ENCODE assay signal across 19 cellular contexts in the genomic region with DNA sequence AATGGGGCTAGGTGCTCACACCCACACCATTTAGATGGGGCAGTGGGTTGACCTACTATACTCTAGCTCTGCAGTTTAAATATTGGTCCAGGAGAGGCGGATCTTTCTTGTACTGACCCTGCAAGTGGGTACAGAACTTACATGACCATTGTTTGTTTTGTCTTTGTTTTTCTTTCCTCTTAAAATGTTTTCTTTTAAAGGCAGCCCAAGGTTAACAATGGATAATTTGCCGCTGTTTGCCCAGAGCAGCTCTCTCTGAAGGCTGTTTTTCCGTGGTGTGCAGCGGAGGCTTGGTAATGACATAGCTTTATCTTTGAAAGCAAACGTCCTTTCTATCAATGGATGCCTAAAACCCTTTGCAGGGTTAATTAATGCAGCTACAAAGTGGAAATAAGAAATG.
"Had no signal": no experiment of that assay in that cellular context is flagged by ENCODE, and none has a peak within 500 bp of the region (broad histone marks: within the 10 kb centered on the region; RNA-seq: fewer than 3 reads in every experiment).

No MANE protein-coding gene starts in this region.

- DNase-seq: activated CD4-positive, alpha-beta T cell treated with anti-CD3 and anti-CD28 coated beads, Interleukin-2, amount 10 ng/mL, durations not matched to agents 24 days and 14 days; activated CD4-positive, alpha-beta T cell treated with anti-CD3 and anti-CD28 coated beads, Interleukin-2, amount 50 U/mL, for 4 hours; activated CD8-positive, alpha-beta T cell treated with anti-CD3 and anti-CD28 coated beads for 36 hours; activated gamma-delta T cell; activated naive CD4-positive, alpha-beta T cell treated with Interleukin-2 at 50 U/mL for 16 hours; activated T-cell treated with anti-CD3 and anti-CD28 coated beads, Interleukin-2, amount 50 U/mL, for 24 hours; anterior cingulate cortex; NCI-H2227 treated with DMSO at 0.1 percent for 48 hours; NCI-H446; NCI-H526 treated with DMSO at 0.1 percent for 48 hours; Right ventricle myocardium superior; T1000 had no signal

- H3K36me3 Mint-ChIP-seq: activated naive CD4-positive, alpha-beta T cell treated with anti-CD3 and anti-CD28 coated beads, Interleukin-2, amount 50 U/mL, for 24 hours; brain had no signal

- H3K4me2 ChIP-seq: PC-9 had no signal

- H3K9me3 Mint-ChIP-seq: activated CD4-positive, alpha-beta T cell treated with anti-CD3 and anti-CD28 coated beads, Interleukin-2, amount 10 ng/mL, durations not matched to agents 24 days and 14 days; activated CD8-positive, alpha-beta T cell treated with anti-CD3 and anti-CD28 coated beads for 36 hours; activated naive CD4-positive, alpha-beta T cell treated with anti-CD3 and anti-CD28 coated beads, Interleukin-2, amount 50 U/mL, for 24 hours; activated T-cell treated with anti-CD3 and anti-CD28 coated beads, Interleukin-2, amount 50 U/mL, for 24 hours; activated T-helper 2 cell treated with anti-CD3 and anti-CD28 coated beads, Interferon-gamma antibody, Interleukin-2, Interleukin-4, amounts not matched to agents 10 μg/mL and 5 μg/mL and 100 μg/mL, durations not matched to agents 14 hours and 24 hours and 36 hours; central memory CD8-positive, alpha-beta T cell had no signal

- ATAC-seq: activated CD8-positive, alpha-beta T cell treated with anti-CD3 and anti-CD28 coated beads for 36 hours; K562 had no signal

- H3K4me3 Mint-ChIP-seq: activated CD4-positive, alpha-beta T cell treated with anti-CD3 and anti-CD28 coated beads, Interleukin-2, amount 10 ng/mL, durations not matched to agents 24 days and 14 days; activated CD8-positive, alpha-beta T cell treated with anti-CD3 and anti-CD28 coated beads for 36 hours; activated naive CD4-positive, alpha-beta T cell treated with anti-CD3 and anti-CD28 coated beads, Interleukin-2, amount 50 U/mL, for 24 hours; activated T-cell treated with anti-CD3 and anti-CD28 coated beads, Interleukin-2, amount 50 U/mL, for 24 hours; brain; central memory CD8-positive, alpha-beta T cell had no signal

- H3K27me3 Mint-ChIP-seq: brain had no signal

- H3K27ac ChIP-seq: PC-9, SK-N-MC had no signal

- H2AFZ ChIP-seq: PC-9 had no signal

- H3K4me3 ChIP-seq: K562, PC-9, SK-N-MC had no signal

- H3K27ac Mint-ChIP-seq: activated CD4-positive, alpha-beta T cell treated with anti-CD3 and anti-CD28 coated beads, Interleukin-2, amount 10 ng/mL, durations not matched to agents 24 days and 14 days; activated CD8-positive, alpha-beta T cell treated with anti-CD3 and anti-CD28 coated beads for 36 hours; activated naive CD4-positive, alpha-beta T cell treated with anti-CD3 and anti-CD28 coated beads, Interleukin-2, amount 50 U/mL, for 24 hours; activated T-cell treated with anti-CD3 and anti-CD28 coated beads, Interleukin-2, amount 50 U/mL, for 24 hours; activated T-helper 2 cell treated with anti-CD3 and anti-CD28 coated beads, Interferon-gamma antibody, Interleukin-2, Interleukin-4, amounts not matched to agents 10 μg/mL and 5 μg/mL and 100 μg/mL, durations not matched to agents 14 hours and 24 hours and 36 hours had no signal

- H3K4me1 Mint-ChIP-seq: activated CD4-positive, alpha-beta T cell treated with anti-CD3 and anti-CD28 coated beads, Interleukin-2, amount 10 ng/mL, durations not matched to agents 24 days and 14 days; activated naive CD4-positive, alpha-beta T cell treated with anti-CD3 and anti-CD28 coated beads, Interleukin-2, amount 50 U/mL, for 24 hours; central memory CD8-positive, alpha-beta T cell had no signal
